In the genomic region with DNA sequence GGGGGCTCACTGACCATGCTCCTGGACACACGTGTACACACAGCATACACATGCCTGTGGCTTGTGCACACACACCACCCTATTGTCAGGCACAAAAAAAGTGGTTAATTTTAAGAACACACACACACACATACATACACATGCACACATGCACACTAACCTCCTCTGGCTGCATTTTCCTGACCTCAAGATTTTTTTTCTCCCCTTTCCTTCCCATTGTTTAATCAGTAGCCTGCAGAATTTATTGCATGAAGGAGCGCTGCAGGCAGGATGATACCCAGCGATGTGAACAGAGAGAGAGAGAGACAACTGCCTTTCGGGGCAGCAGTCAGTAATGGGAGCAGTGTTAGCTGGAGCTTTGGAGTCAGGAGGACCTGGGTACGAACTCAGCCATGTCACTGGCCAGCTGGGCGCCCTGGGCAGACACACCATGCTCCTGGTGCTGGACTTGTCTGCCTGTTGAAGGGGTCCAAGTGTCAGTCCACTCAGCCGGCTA, we compare ENCODE assay signal across 10 cellular contexts. TPM values are rescaled to one million over a fixed set of nuclear protein-coding genes. Genes with fewer than 3 reads are reported as not detected.
DNase-seq lines count a peak whose midpoint lies in the region; ATAC-seq, FAIRE-seq and TF ChIP-seq lines count a peak whose summit lies in the region.
"Had no signal": no experiment of that assay in that cellular context is flagged by ENCODE, and none has a peak within 500 bp of the region (broad histone marks: within the 10 kb centered on the region; RNA-seq: fewer than 3 reads in every experiment).

No MANE protein-coding gene starts in this region.

- H3K4me3 ChIP-seq in keratinocyte (ENCODE audit: control insufficient read depth in 2 of 3, extremely low read depth in 1 of 3, insufficient read depth in 2 of 3, low read depth in 1 of 3, low read length in 3 of 3) (peak overlapping the region in 1 of 3 experiments; percentile 74), thoracic aorta (peak overlapping the region; percentile 79)

- H3K4me1 ChIP-seq in keratinocyte (ENCODE audit: control insufficient read depth, extremely low read depth, insufficient read depth, low read length) (peaks cover 26% of the 10 kb centered on the region), thoracic aorta (ENCODE audit: control insufficient read depth in 1 of 2, low read depth in 2 of 2) (peaks cover 19 to 31% of the 10 kb centered on the region in 2 donors)

- CTCF ChIA-PET in activated CD8-positive, alpha-beta T cell treated with anti-CD3 and anti-CD28 coated beads, Interleukin-2, amount 10 ng/mL, durations not matched to agents 7 days and 5 days (lab: Charles Lee) = interaction anchor here (0.6 to 3.1 kb wide), 7 partner anchors 9 to 440 kb away, joined by 3 to 27 read pairs (median 3); a partner anchor contains a TSS

- POLR2A ChIA-PET in activated CD8-positive, alpha-beta T cell treated with anti-CD3 and anti-CD28 coated beads, Interleukin-2, amount 10 ng/mL, durations not matched to agents 7 days and 5 days (lab: Charles Lee) = interaction anchor here (0.7 to 2.4 kb wide), 8 partner anchors 22 to 128 kb away, joined by 3 to 34 read pairs (median 4); partner anchors contain the start of gene REV3L

- H3K9ac ChIP-seq in keratinocyte (ENCODE audit: control insufficient read depth, extremely low read depth, insufficient read depth, low read length) = peak overlapping the region; percentile 99

- no peak for DNase-seq in activated T-cell treated with anti-CD3 and anti-CD28 coated beads, Interleukin-2, amount 50 U/mL, for 24 hours
- DNase-seq in activated T-cell treated with anti-CD3 and anti-CD28 coated beads, Interleukin-2, amount 50 U/mL, for 1 hour = no peak
- no peak for DNase-seq in activated CD8-positive, alpha-beta T cell treated with anti-CD3 and anti-CD28 coated beads, Interleukin-2, amount 10 ng/mL, durations not matched to agents 7 days and 5 days
- DNase-seq in keratinocyte (ENCODE audit: low read depth, low spot score) (no peak), thoracic aorta (ENCODE audit: low spot score) (no peak), DMS 273 treated with DMSO at 0.1 percent for 48 hours (lab: John Stamatoyannopoulos, UW) (no peak), NCI-H2171 (lab: John Stamatoyannopoulos, UW) (no peak), GM19239 (ENCODE audit: insufficient read length, low spot score) (no peak)

- FAIRE-seq in keratinocyte (lab: Jason Lieb, UNC) = no peak
- no peak for FAIRE-seq in GM19239 (lab: Jason Lieb, UNC)
- FAIRE-seq: colon, G401.6 had no signal

- H4K20me1 ChIP-seq in keratinocyte (ENCODE audit: control insufficient read depth, extremely low read depth, insufficient read depth, low read length) = no peaks in the 10 kb centered on the region

- dilution Hi-C loops in keratinocyte (cut with MboI; ENCODE audit: extremely low pct_ligation_motif_present, low sequenced_read_pairs) = no loop called here

- H3K79me2 ChIP-seq in keratinocyte (ENCODE audit: control insufficient read depth, insufficient read depth, low read length) = peaks cover 40% of the 10 kb centered on the region

- H2AFZ ChIP-seq in keratinocyte (ENCODE audit: control insufficient read depth, low read length) = no peak overlapping the region

- H3K9me1 ChIP-seq in keratinocyte (ENCODE audit: control insufficient read depth, extremely low read depth, insufficient read depth, low read length) = no peaks in the 10 kb centered on the region

- no peaks in the 10 kb centered on the region for H3K27me3 Mint-ChIP-seq in activated T-cell treated with anti-CD3 and anti-CD28 coated beads, Interleukin-2, amount 50 U/mL, for 24 hours
- no peaks in the 10 kb centered on the region for H3K27me3 Mint-ChIP-seq in activated CD8-positive, alpha-beta T cell treated with anti-CD3 and anti-CD28 coated beads, Interleukin-2, amount 10 ng/mL, durations not matched to agents 7 days and 5 days (ENCODE audit: low read depth)

- H3K36me3 Mint-ChIP-seq in activated T-cell treated with anti-CD3 and anti-CD28 coated beads, Interleukin-2, amount 50 U/mL, for 24 hours (ENCODE audit: low read depth) = peaks cover 22% of the 10 kb centered on the region
- no peaks in the 10 kb centered on the region for H3K36me3 Mint-ChIP-seq in activated CD8-positive, alpha-beta T cell treated with anti-CD3 and anti-CD28 coated beads, Interleukin-2, amount 10 ng/mL, durations not matched to agents 7 days and 5 days (ENCODE audit: low read depth)

- no peaks in the 10 kb centered on the region for H3K27me3 ChIP-seq in keratinocyte (ENCODE audit: control insufficient read depth, extremely low read depth, insufficient read depth, low read length)
- H3K27me3 ChIP-seq in thoracic aorta (replicated peaks; ENCODE audit: insufficient read depth) = no peaks in the 10 kb centered on the region

- peaks cover 3% of the 10 kb centered on the region for H3K9me3 Mint-ChIP-seq in activated T-cell treated with anti-CD3 and anti-CD28 coated beads, Interleukin-2, amount 50 U/mL, for 24 hours
- H3K9me3 Mint-ChIP-seq in activated CD8-positive, alpha-beta T cell treated with anti-CD3 and anti-CD28 coated beads, Interleukin-2, amount 10 ng/mL, durations not matched to agents 7 days and 5 days (ENCODE audit: insufficient read depth) = peaks cover 3% of the 10 kb centered on the region

- H3K27ac ChIP-seq in keratinocyte (ENCODE audit: control insufficient read depth, insufficient read depth, low read length) (peak overlapping the region; percentile 100), thoracic aorta (no peak overlapping the region)

- peaks cover 44% of the 10 kb centered on the region for H3K4me1 Mint-ChIP-seq in activated T-cell treated with anti-CD3 and anti-CD28 coated beads, Interleukin-2, amount 50 U/mL, for 24 hours (ENCODE audit: low read depth)
- H3K4me1 Mint-ChIP-seq in activated CD8-positive, alpha-beta T cell treated with anti-CD3 and anti-CD28 coated beads, Interleukin-2, amount 10 ng/mL, durations not matched to agents 7 days and 5 days (ENCODE audit: low read depth) = peaks cover 43% of the 10 kb centered on the region

- peak overlapping the region; percentile 86 for H3K4me3 Mint-ChIP-seq in activated T-cell treated with anti-CD3 and anti-CD28 coated beads, Interleukin-2, amount 50 U/mL, for 24 hours
- peak overlapping the region; percentile 82 for H3K4me3 Mint-ChIP-seq in activated CD8-positive, alpha-beta T cell treated with anti-CD3 and anti-CD28 coated beads, Interleukin-2, amount 10 ng/mL, durations not matched to agents 7 days and 5 days

- peak overlapping the region; percentile 99 for H3K27ac Mint-ChIP-seq in activated T-cell treated with anti-CD3 and anti-CD28 coated beads, Interleukin-2, amount 50 U/mL, for 24 hours
- peak overlapping the region; percentile 88 for H3K27ac Mint-ChIP-seq in activated CD8-positive, alpha-beta T cell treated with anti-CD3 and anti-CD28 coated beads, Interleukin-2, amount 10 ng/mL, durations not matched to agents 7 days and 5 days

- H3K4me2 ChIP-seq in keratinocyte (ENCODE audit: control insufficient read depth, extremely low read depth, insufficient read depth, low read depth, low read length) = peak overlapping the region; percentile 50

- ATAC-seq in activated CD8-positive, alpha-beta T cell treated with anti-CD3 and anti-CD28 coated beads, Interleukin-2, amount 10 ng/mL, durations not matched to agents 7 days and 5 days = no peak
- no peak for ATAC-seq in thoracic aorta (ENCODE audit: insufficient number of reproducible peaks, low FRiP score, low read depth)

- no peaks in the 10 kb centered on the region for H3K9me3 ChIP-seq in keratinocyte (ENCODE audit: control insufficient read depth, low read depth, low read length)
- H3K9me3 ChIP-seq in thoracic aorta = no peaks in the 10 kb centered on the region

- peaks cover 3 to 12% of the 10 kb centered on the region in 2 experiments for H3K36me3 ChIP-seq in keratinocyte (ENCODE audit: control insufficient read depth in 2 of 2, extremely low read depth in 1 of 2, insufficient read depth in 2 of 2, low read length in 2 of 2)
- no peaks in the 10 kb centered on the region for H3K36me3 ChIP-seq in thoracic aorta

- TF ChIP-seq CTCF in keratinocyte (optimal IDR thresholded peaks at IDR 0.05 in 1 of 3, IDR thresholded peaks at IDR 0.05 in 1 of 3, conservative IDR thresholded peaks at IDR 0.05 in 1 of 3; ENCODE audit: extremely low read depth in 1 of 3, insufficient read depth in 2 of 3, low read length in 3 of 3) (no peak), thoracic aorta (IDR thresholded peaks at IDR 0.05) (no peak)

RNA-seq across cellular contexts. Expression of gene TRAF3IP2, which starts 1.0 kb away (rescaled TPM):
- 10 to 100 TPM; 22.7 to 24.4 TPM for total RNA-seq in activated CD8-positive, alpha-beta T cell treated with anti-CD3 and anti-CD28 coated beads, Interleukin-2, amount 10 ng/mL, durations not matched to agents 7 days and 5 days
- polyA plus RNA-seq in keratinocyte = 76.8 to 81.6 TPM (median 81.1 TPM) in 3 replicates
- 47.7 TPM for polyA plus RNA-seq in keratinocyte (2011; ENCODE audit: low read depth)
- polyA plus RNA-seq in keratinocyte (2011; cell fraction: cytosol; rRNA removed) = 83.9 and 87.4 TPM in 2 replicates
- 81.5 and 96.9 TPM in 2 replicates for polyA plus RNA-seq in keratinocyte (2011; cell fraction: nucleus; rRNA removed)
- 74.8 and 75.5 TPM in 2 replicates for polyA plus RNA-seq in keratinocyte (2012; ENCODE audit: low replicate concordance)
- polyA minus RNA-seq in keratinocyte = 89.6 to 152 TPM (median 117 TPM) in 3 replicates
- 76.4 TPM for polyA minus RNA-seq in keratinocyte (2011; cell fraction: cytosol; rRNA and poly(A)+ RNA removed)
- polyA minus RNA-seq in keratinocyte (2011; cell fraction: nucleus; rRNA and poly(A)+ RNA removed) = 48.5 and 58.3 TPM in 2 replicates
- total RNA-seq in thoracic aorta = 10 to 100 TPM; 11.8 to 32.2 TPM
